In genomic region chr1:243786546-243786945, GRCh38 we compare ENCODE assay signal across 27 cellular contexts.
DNase-seq lines count a peak whose midpoint lies in the region; ATAC-seq and TF ChIP-seq lines count a peak whose summit lies in the region.
"Had no signal": no experiment of that assay in that cellular context is flagged by ENCODE, and none has a peak within 500 bp of the region (broad histone marks: within the 10 kb centered on the region; RNA-seq: fewer than 3 reads in every experiment).

No MANE protein-coding gene starts in this region.

- H4K91ac ChIP-seq in neuronal stem cell (ENCODE audit: low read depth, low read length, poor library complexity), result no peak overlapping the region

- intact Hi-C loops in Right ventricle myocardium superior (cut with DNase I), result no loop called here

- H3K79me1 ChIP-seq in neuronal stem cell (ENCODE audit: low read depth, low read length), result peaks cover 4% of the 10 kb centered on the region

- no peak overlapping the region for H3K4me2 ChIP-seq in neuronal stem cell (ENCODE audit: insufficient read depth, low read length, poor library complexity, severe bottlenecking)

- no peak overlapping the region for H2BK15ac ChIP-seq in neuronal stem cell (ENCODE audit: low read length)

- DNase-seq in cardiac muscle cell (ENCODE audit: low read depth in 1 of 2, low spot score in 1 of 2), result no peak
- DNase-seq in Right ventricle myocardium superior, result no peak
- DNase-seq in islet precursor cell, result peak; percentile 75
- DNase-seq in neuronal stem cell (ENCODE audit: low spot score), result no peak
- no peak for DNase-seq in midbrain (lab: John Stamatoyannopoulos, UW)
- DNase-seq: activated CD4-positive, alpha-beta T cell treated with anti-CD3 and anti-CD28 coated beads for 36 hours; activated CD8-positive, alpha-beta T cell treated with anti-CD3 and anti-CD28 coated beads, Interleukin-2, amount 10 ng/mL, durations not matched to agents 7 days and 5 days; CD4-positive, CD25-positive, alpha-beta regulatory T cell; GOT3; hypothalamus; left ventricle myocardium inferior; mucosa of descending colon; natural killer cell; NCI-H1092 treated with DMSO at 0.1 percent for 48 hours; NCI-H1694 treated with DMSO at 0.1 percent for 48 hours; NCI-H510A; SHP77; stimulated activated naive B cell treated with anti-CD40 and anti-IgM and Interleukin-4, amounts not matched to agents 10 μg/mL and 1 μg/mL and 100 μg/mL, for 72 hours; substantia nigra; SW 1271; T-helper 9 cell; upper lobe of right lung had no signal

- H3K4me1 ChIP-seq in cardiac muscle cell (ENCODE audit: low read depth) (peaks cover 16% of the 10 kb centered on the region), neuronal stem cell (ENCODE audit: control insufficient read depth in 2 of 2, insufficient read depth in 1 of 2, low read depth in 1 of 2, low read length in 2 of 2) (peaks cover 4 to 8% of the 10 kb centered on the region in 2 donors)

- ATAC-seq in Right ventricle myocardium superior (ENCODE audit: poor library complexity) (no peak), HG02885 (IDR thresholded peaks at IDR 0.05; ENCODE audit: poor library complexity, unreplicated experiment) (no peak), HG03354 (IDR thresholded peaks at IDR 0.05; ENCODE audit: poor library complexity, severe bottlenecking, unreplicated experiment) (no peak), GM19328 (IDR thresholded peaks at IDR 0.05; ENCODE audit: unreplicated experiment) (no peak)
- ATAC-seq: activated CD4-positive, alpha-beta T cell treated with anti-CD3 and anti-CD28 coated beads for 36 hours; activated CD8-positive, alpha-beta T cell treated with anti-CD3 and anti-CD28 coated beads, Interleukin-2, amount 10 ng/mL, durations not matched to agents 7 days and 5 days; mucosa of descending colon; natural killer cell; Panc1; stimulated activated naive B cell treated with anti-CD40 and anti-IgM and Interleukin-4, amounts not matched to agents 10 μg/mL and 1 μg/mL and 100 μg/mL, for 72 hours; upper lobe of right lung had no signal

- H3K27me3 ChIP-seq in cardiac muscle cell, result no peaks in the 10 kb centered on the region
- H3K27me3 ChIP-seq in neuronal stem cell (ENCODE audit: control insufficient read depth in 3 of 3, insufficient read depth in 3 of 3, low read depth in 1 of 3, low read length in 3 of 3), result no peaks in the 10 kb centered on the region
- H3K27me3 ChIP-seq: breast epithelium, upper lobe of right lung had no signal

- H2BK120ac ChIP-seq in neuronal stem cell (ENCODE audit: low read depth, low read length), result no peak overlapping the region

- H4K8ac ChIP-seq in neuronal stem cell (ENCODE audit: low read depth, low read length), result no peak overlapping the region

- H2BK12ac ChIP-seq in neuronal stem cell (ENCODE audit: low read length), result no peak overlapping the region

- H2AK5ac ChIP-seq in neuronal stem cell (ENCODE audit: low read depth, low read length), result no peak overlapping the region

- H3K4me3 ChIP-seq in cardiac muscle cell, result no peak overlapping the region
- H3K4me3 ChIP-seq in neuronal stem cell (ENCODE audit: low read length in 2 of 2), result no peak overlapping the region
- H3K4me3 ChIP-seq: breast epithelium, left ventricle myocardium inferior, mucosa of descending colon, upper lobe of right lung had no signal

- H2AFZ ChIP-seq in neuronal stem cell (ENCODE audit: low read length), result no peak overlapping the region

- no peak overlapping the region for H3K4ac ChIP-seq in neuronal stem cell (ENCODE audit: low read length)

- H3K27ac ChIP-seq in cardiac muscle cell (peak overlapping the region; percentile 32), neuronal stem cell (replicated peaks; ENCODE audit: low read length) (peak overlapping the region; percentile 27)
- H3K27ac ChIP-seq: left ventricle myocardium inferior, upper lobe of right lung had no signal

- no peak overlapping the region for H2BK5ac ChIP-seq in neuronal stem cell (ENCODE audit: low read length)

- H3K9ac ChIP-seq in neuronal stem cell (ENCODE audit: low read depth, low read length, poor library complexity), result no peak overlapping the region

- no peak for TF ChIP-seq CTCF in cardiac muscle cell (IDR thresholded peaks at IDR 0.05; ENCODE audit: low read depth, low read length)

- H3K36me3 ChIP-seq in cardiac muscle cell (no peaks in the 10 kb centered on the region), neuronal stem cell (replicated peaks in 1 of 2; ENCODE audit: control insufficient read depth in 2 of 2, insufficient read depth in 2 of 2, low read length in 2 of 2) (no peaks in the 10 kb centered on the region)
- H3K36me3 ChIP-seq: breast epithelium, left ventricle myocardium inferior, upper lobe of right lung had no signal

- H3K18ac ChIP-seq in neuronal stem cell (ENCODE audit: low read length), result no peak overlapping the region

- no peak overlapping the region for H3K23ac ChIP-seq in neuronal stem cell (ENCODE audit: low read depth, low read length, poor library complexity)

- WGBS in neuronal stem cell (ENCODE audit: extremely low coverage in 2 of 2, insufficient read length in 2 of 2, insufficient replicate concordance in 1 of 2), 2 donors, result no CpG with 5 or more reads among the region's 3 CpGs

- H3K9me3 ChIP-seq in cardiac muscle cell (ENCODE audit: low read depth) (no peaks in the 10 kb centered on the region), neuronal stem cell (replicated peaks in 1 of 2; ENCODE audit: control insufficient read depth in 2 of 2, insufficient read depth in 1 of 2, low read depth in 1 of 2, low read length in 2 of 2) (peaks cover 0 to 9% of the 10 kb centered on the region in 2 donors)
- H3K9me3 ChIP-seq: breast epithelium, left ventricle myocardium inferior, mucosa of descending colon, upper lobe of right lung had no signal

- no peak overlapping the region for H3K14ac ChIP-seq in neuronal stem cell (ENCODE audit: low read length)
